ENCODE assay signal across 8 cellular contexts in the genomic region with DNA sequence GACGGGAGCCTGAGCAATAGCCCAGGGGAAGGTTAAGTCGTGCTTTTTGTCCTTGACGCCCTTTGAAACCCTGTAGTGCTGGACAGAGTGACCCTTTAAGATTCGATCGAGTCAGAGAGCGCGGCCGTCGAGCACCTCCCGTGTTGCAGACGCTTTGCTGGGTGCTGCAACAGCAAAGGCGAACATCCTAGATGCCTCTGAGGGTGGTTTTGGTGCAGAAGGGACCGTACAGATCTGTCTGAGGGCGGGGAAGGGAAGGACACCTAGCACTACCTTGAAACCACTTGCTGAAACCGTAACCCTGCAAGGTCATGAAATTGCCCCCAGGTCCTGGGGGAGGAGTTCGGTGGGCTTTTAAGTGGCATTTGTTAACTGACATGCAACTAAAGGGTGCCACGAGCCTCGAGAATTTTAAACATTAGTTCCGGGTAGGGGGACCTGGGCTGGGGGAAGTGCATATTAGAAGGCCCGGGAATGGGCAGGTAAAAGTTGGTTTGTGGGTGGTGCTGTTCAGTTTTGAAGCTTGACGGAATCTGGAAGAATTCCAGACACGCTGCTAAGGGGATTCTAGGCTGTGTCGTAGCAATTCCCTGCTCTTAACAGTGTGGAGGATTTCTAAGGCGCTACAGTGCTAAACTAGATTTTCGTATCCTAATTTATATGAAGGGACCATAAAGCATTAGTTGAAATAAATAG.
DNase-seq lines count a peak whose midpoint lies in the region; ATAC-seq and TF ChIP-seq lines count a peak whose summit lies in the region.

No MANE protein-coding gene starts in this region.

- ATAC-seq in HG02884 (IDR thresholded peaks at IDR 0.05; ENCODE audit: unreplicated experiment) (peak; percentile 18), RWPE2 (ENCODE audit: low read depth) (peak; percentile 19)

- no peaks in the 10 kb centered on the region for H3K9me3 ChIP-seq in RWPE2 (ENCODE audit: severe bottlenecking)

- H3K27me3 ChIP-seq in RWPE2 (ENCODE audit: insufficient read depth, poor library complexity, severe bottlenecking) (no peaks in the 10 kb centered on the region), rectal smooth muscle tissue (ENCODE audit: control insufficient read depth, insufficient read depth, low read length) (peaks cover 3% of the 10 kb centered on the region)

- peak; percentile 17 to 29 for DNase-seq in stimulated activated CD4-positive, alpha-beta T cell treated with anti-CD3 and anti-CD28 coated beads, Interleukin-2, amount 100 ng/mL, for 24 hours
- no peak for DNase-seq in stimulated activated CD4-positive, alpha-beta T cell treated with anti-CD3 and anti-CD28 coated beads, Interleukin-12 subunit alpha, Interleukin-12 subunit beta, amount 100 ng/mL, for 4 hours
- no peak for DNase-seq in RWPE2 (ENCODE audit: low spot score)
- peak; percentile 36 for DNase-seq in fibroblast of pulmonary artery (ENCODE audit: low read depth)
- no peak for DNase-seq in middle frontal gyrus (ENCODE audit: extremely low spot score, low spot score)
- DNase-seq in activated CD8-positive, alpha-beta memory T cell treated with anti-CD3 and anti-CD28 coated beads for 24 hours = no peak

- peak overlapping the region; percentile 71 for H3K4me3 ChIP-seq in RWPE2 (ENCODE audit: severe bottlenecking)
- H3K4me3 ChIP-seq in fibroblast of pulmonary artery (replicated peaks; ENCODE audit: low read depth, low read length) = peak overlapping the region; percentile 95
- H3K4me3 ChIP-seq in rectal smooth muscle tissue (ENCODE audit: low read length) = peak overlapping the region; percentile 89

- TF ChIP-seq CTCF in RWPE2 (IDR thresholded peaks at IDR 0.05; ENCODE audit: poor library complexity, severe bottlenecking) (no peak), fibroblast of pulmonary artery (IDR thresholded peaks at IDR 0.05; ENCODE audit: low read length, missing control alignments) (no peak)

- H3K4me1 ChIP-seq in RWPE2 (ENCODE audit: insufficient read depth, poor library complexity, severe bottlenecking) (peaks cover 13% of the 10 kb centered on the region), rectal smooth muscle tissue (ENCODE audit: control insufficient read depth, insufficient read depth, low read length) (peaks cover 23% of the 10 kb centered on the region)

- H3K27ac ChIP-seq in RWPE2 (ENCODE audit: poor library complexity, severe bottlenecking) (peak overlapping the region; percentile 52), rectal smooth muscle tissue (ENCODE audit: low read depth, low read length) (peak overlapping the region; percentile 92)

- peak overlapping the region; percentile 86 for H3K9ac ChIP-seq in rectal smooth muscle tissue (ENCODE audit: low read length)

- H3K36me3 ChIP-seq in RWPE2 (ENCODE audit: low read depth) (peaks cover 21% of the 10 kb centered on the region), rectal smooth muscle tissue (ENCODE audit: control insufficient read depth, insufficient read depth, low read length) (no peaks in the 10 kb centered on the region)

Comparison
In these comparisons a context has a peak if more than half of its experiments do, and no peak if none do; other contexts are left out.
1. DNase-seq: peak in stimulated activated CD4-positive, alpha-beta T cell treated with anti-CD3 and anti-CD28 coated beads, Interleukin-2, amount 100 ng/mL, for 24 hours (2 of 2) and fibroblast of pulmonary artery (single experiment); none in stimulated activated CD4-positive, alpha-beta T cell treated with anti-CD3 and anti-CD28 coated beads, Interleukin-12 subunit alpha, Interleukin-12 subunit beta, amount 100 ng/mL, for 4 hours (single experiment), RWPE2 (single experiment), middle frontal gyrus (single experiment) and activated CD8-positive, alpha-beta memory T cell treated with anti-CD3 and anti-CD28 coated beads for 24 hours (single experiment).
2. Peak in every context shown above with its lines, with median percentiles within 50 percentile points of each other: H3K4me3 ChIP-seq.